Comparison of ENCODE assay signal across 25 cellular contexts in the genomic region with DNA sequence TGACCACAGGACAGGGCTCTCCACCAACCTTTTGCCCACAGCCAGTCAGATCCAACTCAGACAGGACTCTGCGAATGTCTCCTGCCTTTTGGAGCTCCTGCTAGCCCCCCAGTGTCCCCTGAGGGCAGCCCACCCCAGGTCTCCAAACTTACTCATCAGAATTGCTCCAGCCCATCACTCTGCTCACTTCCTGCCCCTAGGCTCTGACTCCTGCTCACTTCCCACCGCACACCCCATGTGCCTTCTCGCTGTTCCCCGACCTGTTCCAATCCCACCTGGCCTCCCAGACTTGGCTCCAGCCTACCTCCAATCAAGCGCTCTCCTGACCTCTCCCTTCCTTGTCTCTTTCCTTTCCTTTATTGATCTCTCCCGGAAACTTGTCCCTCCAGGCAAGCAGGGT. TPM values are rescaled to one million over a fixed set of nuclear protein-coding genes. Genes with fewer than 3 reads are reported as not detected.
A peak's percentile ranks its signal among the peaks of the same experiment; 100 is the strongest.
DNase-seq lines count a peak whose midpoint lies in the region; ATAC-seq and TF ChIP-seq lines count a peak whose summit lies in the region.
"Had no signal": no experiment of that assay in that cellular context is flagged by ENCODE, and none has a peak within 500 bp of the region (broad histone marks: within the 10 kb centered on the region; RNA-seq: fewer than 3 reads in every experiment).

No MANE protein-coding gene starts in this region.

- H3K56ac ChIP-seq in mesendoderm (ENCODE audit: low read length): peak overlapping the region; percentile 75

- WGBS in mesendoderm (ENCODE audit: extremely low coverage, insufficient coverage, low lambda C conversion rate): no CpG with 5 or more reads among the region's 6 CpGs
- WGBS in smooth muscle cell (ENCODE audit: low lambda C conversion rate): 61% methylated on average over 6 of the region's 6 CpGs

- H2AK5ac ChIP-seq in mesendoderm (ENCODE audit: low read length): peak overlapping the region; percentile 28

- H3K4me2 ChIP-seq in mesendoderm (ENCODE audit: low read length) (peak overlapping the region; percentile 4), smooth muscle cell (peak overlapping the region; percentile 78)
- H3K4me2 ChIP-seq: KMS-11 had no signal

- H3K18ac ChIP-seq in mesendoderm (ENCODE audit: low read length): peak overlapping the region; percentile 77

- no peaks in the 10 kb centered on the region for H3K27me3 Mint-ChIP-seq in brain
- peaks cover 18 to 31% of the 10 kb centered on the region in 2 donors for H3K27me3 Mint-ChIP-seq in stimulated activated naive B cell treated with anti-CD40 and anti-IgM and Interleukin-4, amounts not matched to agents 10 μg/mL and 1 μg/mL and 100 μg/mL, for 72 hours
- H3K27me3 Mint-ChIP-seq in activated CD4-positive, alpha-beta T cell treated with anti-CD3 and anti-CD28 coated beads for 36 hours: peaks cover 2% of the 10 kb centered on the region

- DNase-seq in cardiac muscle cell (ENCODE audit: low read depth in 1 of 2, low spot score in 1 of 2) (no peak), left ventricle myocardium inferior (no peak), mesendoderm (peak; percentile 55), smooth muscle cell (lab: John Stamatoyannopoulos, UW; ENCODE audit: unreplicated experiment) (no peak), ascending aorta (ENCODE audit: low spot score in 2 of 2) (no peak)
- DNase-seq in stimulated activated naive B cell treated with anti-CD40 and anti-IgM and Interleukin-4, amounts not matched to agents 10 μg/mL and 1 μg/mL and 100 μg/mL, for 72 hours: no peak
- no peak for DNase-seq in activated CD4-positive, alpha-beta T cell treated with anti-CD3 and anti-CD28 coated beads for 36 hours
- DNase-seq: activated CD4-positive, alpha-beta T cell treated with anti-CD3 and anti-CD28 coated beads, Interleukin-2, amount 10 ng/mL, durations not matched to agents 24 days and 14 days; activated T-cell treated with anti-CD3 and anti-CD28 coated beads, Interleukin-2, amount 50 U/mL, for 4 hours; brain microvascular endothelial cell; CD4-positive, CD25-positive, alpha-beta regulatory T cell; GM23248; heart left ventricle; immature natural killer cell; naive B cell; NCI-H1436 treated with DMSO at 0.1 percent for 48 hours; NCI-H446; spleen; trophoblast cell had no signal

- H3K79me2 ChIP-seq in mesendoderm (ENCODE audit: control insufficient read depth, insufficient read depth, low read length) (no peaks in the 10 kb centered on the region), smooth muscle cell (ENCODE audit: low read depth) (no peaks in the 10 kb centered on the region)

- POLR2A ChIA-PET in activated CD4-positive, alpha-beta T cell treated with anti-CD3 and anti-CD28 coated beads for 36 hours (lab: Charles Lee): no interaction called here

- CTCF ChIA-PET in activated CD4-positive, alpha-beta T cell treated with anti-CD3 and anti-CD28 coated beads for 36 hours (lab: Charles Lee): no interaction called here

- peak overlapping the region; percentile 83 for H3K27ac ChIP-seq in cardiac muscle cell
- H3K27ac ChIP-seq in left ventricle myocardium inferior (replicated peaks): no peak overlapping the region
- H3K27ac ChIP-seq in mesendoderm (ENCODE audit: low read depth, low read length): peak overlapping the region; percentile 80
- H3K27ac ChIP-seq in smooth muscle cell (ENCODE audit: low read depth): no peak overlapping the region
- no peak overlapping the region for H3K27ac ChIP-seq in ascending aorta
- H3K27ac ChIP-seq: brain microvascular endothelial cell, epithelial cell of prostate, GM23248, heart left ventricle, KMS-11, pancreas, spleen had no signal

- peaks cover 90% of the 10 kb centered on the region for H3K4me1 Mint-ChIP-seq in brain
- no peaks in the 10 kb centered on the region for H3K4me1 Mint-ChIP-seq in stimulated activated naive B cell treated with anti-CD40 and anti-IgM and Interleukin-4, amounts not matched to agents 10 μg/mL and 1 μg/mL and 100 μg/mL, for 72 hours
- H3K4me1 Mint-ChIP-seq in activated CD4-positive, alpha-beta T cell treated with anti-CD3 and anti-CD28 coated beads for 36 hours: no peaks in the 10 kb centered on the region
- H3K4me1 Mint-ChIP-seq: CD4-positive, CD25-positive, alpha-beta regulatory T cell; immature natural killer cell; naive B cell had no signal

- H3F3A ChIP-seq in smooth muscle cell (ENCODE audit: low read depth): peaks cover 1% of the 10 kb centered on the region

- no peak for TF ChIP-seq CTCF in cardiac muscle cell (IDR thresholded peaks at IDR 0.05; ENCODE audit: low read depth, low read length)
- no peak for TF ChIP-seq CTCF in left ventricle myocardium inferior (IDR thresholded peaks at IDR 0.05; ENCODE audit: borderline replicate concordance)
- TF ChIP-seq CTCF in brain (conservative IDR thresholded peaks at IDR 0.05): no peak
- no peak for TF ChIP-seq CTCF in smooth muscle cell (IDR thresholded peaks at IDR 0.05; ENCODE audit: borderline replicate concordance, insufficient read depth, poor library complexity, severe bottlenecking)
- TF ChIP-seq CTCF in ascending aorta (IDR thresholded peaks at IDR 0.05): no peak

- no peak overlapping the region for H2AFZ ChIP-seq in smooth muscle cell (ENCODE audit: low read depth)
- H2AFZ ChIP-seq: GM23248 had no signal

- peak overlapping the region; percentile 35 for H3K9ac ChIP-seq in mesendoderm (ENCODE audit: low read length)
- no peak overlapping the region for H3K9ac ChIP-seq in smooth muscle cell (ENCODE audit: low read depth)
- H3K9ac ChIP-seq: GM23248, KMS-11 had no signal

- H3K79me1 ChIP-seq in mesendoderm (ENCODE audit: low read length): no peaks in the 10 kb centered on the region

- H3K4ac ChIP-seq in mesendoderm (ENCODE audit: low read depth, low read length): peak overlapping the region; percentile 39

- H3K27me3 ChIP-seq in cardiac muscle cell (no peaks in the 10 kb centered on the region), left ventricle myocardium inferior (ENCODE audit: low read depth) (no peaks in the 10 kb centered on the region), mesendoderm (ENCODE audit: insufficient read depth, low read length, poor library complexity) (no peaks in the 10 kb centered on the region), smooth muscle cell (ENCODE audit: low read depth) (no peaks in the 10 kb centered on the region), ascending aorta (no peaks in the 10 kb centered on the region)
- H3K27me3 ChIP-seq: brain microvascular endothelial cell, heart left ventricle, pancreas had no signal

- no peak overlapping the region for H4K8ac ChIP-seq in mesendoderm (ENCODE audit: low read depth, low read length)

- H2BK120ac ChIP-seq in mesendoderm (ENCODE audit: low read depth, low read length): no peak overlapping the region

- intact Hi-C loops in left ventricle myocardium inferior (cut with micrococcal nuclease) (no loop called here), ascending aorta (cut with DNase I) (loop anchor here (5.0 kb wide), 1 partner anchor 71 kb away; no protein-coding TSS in a partner anchor)
- intact Hi-C loops in activated CD4-positive, alpha-beta T cell treated with anti-CD3 and anti-CD28 coated beads for 36 hours (cut with DNase I, micrococcal nuclease): no loop called here

- H3K36me3 Mint-ChIP-seq in brain: no peaks in the 10 kb centered on the region
- H3K36me3 Mint-ChIP-seq in stimulated activated naive B cell treated with anti-CD40 and anti-IgM and Interleukin-4, amounts not matched to agents 10 μg/mL and 1 μg/mL and 100 μg/mL, for 72 hours: no peaks in the 10 kb centered on the region
- no peaks in the 10 kb centered on the region for H3K36me3 Mint-ChIP-seq in activated CD4-positive, alpha-beta T cell treated with anti-CD3 and anti-CD28 coated beads for 36 hours (ENCODE audit: low read depth)
- H3K36me3 Mint-ChIP-seq: CD4-positive, CD25-positive, alpha-beta regulatory T cell; immature natural killer cell; naive B cell had no signal

- no peak overlapping the region for H3K4me3 ChIP-seq in cardiac muscle cell
- H3K4me3 ChIP-seq in left ventricle myocardium inferior: no peak overlapping the region
- H3K4me3 ChIP-seq in mesendoderm (ENCODE audit: low read length): no peak overlapping the region
- H3K4me3 ChIP-seq in smooth muscle cell: no peak overlapping the region
- H3K4me3 ChIP-seq in ascending aorta: no peak overlapping the region
- H3K4me3 ChIP-seq: GM23248, heart left ventricle, pancreas, spleen had no signal

- peak overlapping the region; percentile 54 for H3K23ac ChIP-seq in mesendoderm (ENCODE audit: low read length)

- peak overlapping the region; percentile 86 to 96 (median 92) for H3K27ac Mint-ChIP-seq in brain
- H3K27ac Mint-ChIP-seq in stimulated activated naive B cell treated with anti-CD40 and anti-IgM and Interleukin-4, amounts not matched to agents 10 μg/mL and 1 μg/mL and 100 μg/mL, for 72 hours: no peak overlapping the region
- no peak overlapping the region for H3K27ac Mint-ChIP-seq in activated CD4-positive, alpha-beta T cell treated with anti-CD3 and anti-CD28 coated beads for 36 hours
- H3K27ac Mint-ChIP-seq: activated CD4-positive, alpha-beta T cell treated with anti-CD3 and anti-CD28 coated beads, Interleukin-2, amount 10 ng/mL, durations not matched to agents 24 days and 14 days; CD4-positive, CD25-positive, alpha-beta regulatory T cell; immature natural killer cell; naive B cell had no signal

- no peaks in the 10 kb centered on the region for H3K9me3 ChIP-seq in cardiac muscle cell (ENCODE audit: low read depth)
- no peaks in the 10 kb centered on the region for H3K9me3 ChIP-seq in left ventricle myocardium inferior (replicated peaks)
- no peaks in the 10 kb centered on the region for H3K9me3 ChIP-seq in smooth muscle cell (replicated peaks; ENCODE audit: low read depth)
- no peaks in the 10 kb centered on the region for H3K9me3 ChIP-seq in ascending aorta
- H3K9me3 ChIP-seq: heart left ventricle, pancreas, spleen had no signal

- H3K4me1 ChIP-seq in cardiac muscle cell (ENCODE audit: low read depth): peaks cover 33% of the 10 kb centered on the region
- peaks cover 22% of the 10 kb centered on the region for H3K4me1 ChIP-seq in left ventricle myocardium inferior
- H3K4me1 ChIP-seq in mesendoderm (ENCODE audit: control insufficient read depth, low read depth, low read length): peaks cover 27% of the 10 kb centered on the region
- H3K4me1 ChIP-seq in smooth muscle cell (ENCODE audit: low read depth): peaks cover 36% of the 10 kb centered on the region
- H3K4me1 ChIP-seq in ascending aorta: peaks cover 21 to 33% of the 10 kb centered on the region in 2 donors
- H3K4me1 ChIP-seq: pancreas had no signal

- H3K4me3 Mint-ChIP-seq in brain: peak overlapping the region in 2 of 5 experiments; percentile 5 to 77
- H3K4me3 Mint-ChIP-seq in stimulated activated naive B cell treated with anti-CD40 and anti-IgM and Interleukin-4, amounts not matched to agents 10 μg/mL and 1 μg/mL and 100 μg/mL, for 72 hours: no peak overlapping the region
- H3K4me3 Mint-ChIP-seq in activated CD4-positive, alpha-beta T cell treated with anti-CD3 and anti-CD28 coated beads for 36 hours: no peak overlapping the region
- H3K4me3 Mint-ChIP-seq: activated CD4-positive, alpha-beta T cell treated with anti-CD3 and anti-CD28 coated beads, Interleukin-2, amount 10 ng/mL, durations not matched to agents 24 days and 14 days; activated T-cell treated with anti-CD3 and anti-CD28 coated beads, Interleukin-2, amount 50 U/mL, for 4 hours; CD4-positive, CD25-positive, alpha-beta regulatory T cell; immature natural killer cell; naive B cell had no signal

- no peak overlapping the region for H2BK15ac ChIP-seq in mesendoderm (replicated peaks; ENCODE audit: low read depth)

- ATAC-seq in stimulated activated naive B cell treated with anti-CD40 and anti-IgM and Interleukin-4, amounts not matched to agents 10 μg/mL and 1 μg/mL and 100 μg/mL, for 72 hours (replicated peaks): no peak
- no peak for ATAC-seq in activated CD4-positive, alpha-beta T cell treated with anti-CD3 and anti-CD28 coated beads for 36 hours
- ATAC-seq: activated T-cell treated with anti-CD3 and anti-CD28 coated beads, Interleukin-2, amount 50 U/mL, for 4 hours; heart left ventricle had no signal

- H4K5ac ChIP-seq in mesendoderm (ENCODE audit: low read length): no peak overlapping the region

- no peaks in the 10 kb centered on the region for H3K36me3 ChIP-seq in cardiac muscle cell
- no peaks in the 10 kb centered on the region for H3K36me3 ChIP-seq in left ventricle myocardium inferior
- no peaks in the 10 kb centered on the region for H3K36me3 ChIP-seq in mesendoderm (ENCODE audit: control insufficient read depth, insufficient read depth, low read length)
- no peaks in the 10 kb centered on the region for H3K36me3 ChIP-seq in smooth muscle cell (ENCODE audit: low read depth)
- H3K36me3 ChIP-seq in ascending aorta: no peaks in the 10 kb centered on the region
- H3K36me3 ChIP-seq: brain microvascular endothelial cell, heart left ventricle, pancreas, spleen had no signal

- H2BK5ac ChIP-seq in mesendoderm (ENCODE audit: low read length): peak overlapping the region; percentile 54

- H4K20me1 ChIP-seq in smooth muscle cell (ENCODE audit: low read depth): no peaks in the 10 kb centered on the region

- H3K9me3 Mint-ChIP-seq in brain: peaks cover 0 to 9% (median 0%) of the 10 kb centered on the region in 5 experiments
- no peaks in the 10 kb centered on the region for H3K9me3 Mint-ChIP-seq in stimulated activated naive B cell treated with anti-CD40 and anti-IgM and Interleukin-4, amounts not matched to agents 10 μg/mL and 1 μg/mL and 100 μg/mL, for 72 hours
- H3K9me3 Mint-ChIP-seq in activated CD4-positive, alpha-beta T cell treated with anti-CD3 and anti-CD28 coated beads for 36 hours (ENCODE audit: low read depth): no peaks in the 10 kb centered on the region
- H3K9me3 Mint-ChIP-seq: activated CD4-positive, alpha-beta T cell treated with anti-CD3 and anti-CD28 coated beads, Interleukin-2, amount 10 ng/mL, durations not matched to agents 24 days and 14 days; activated T-cell treated with anti-CD3 and anti-CD28 coated beads, Interleukin-2, amount 50 U/mL, for 4 hours; immature natural killer cell had no signal

RNA-seq across cellular contexts. Expression of a gene that starts 5.9 kb away (rescaled TPM):
- total RNA-seq in cardiac muscle cell (32.5 and 49.6 TPM in 2 replicates), left ventricle myocardium inferior (not detected), smooth muscle cell (111 and 124 TPM in 2 replicates), ascending aorta (not detected)
- polyA plus RNA-seq in cardiac muscle cell (38.6 and 55.5 TPM in 2 replicates), brain (ENCODE audit: insufficient read depth, low read depth, low replicate concordance) (1.1 TPM), smooth muscle cell (237 and 253 TPM in 2 replicates)
- 4.4 TPM for polyA plus RNA-seq in mesendoderm (2013, experiment 1 of 2)
- 4.5 TPM for polyA plus RNA-seq in mesendoderm (2013, experiment 2 of 2)
- total RNA-seq in activated CD4-positive, alpha-beta T cell treated with anti-CD3 and anti-CD28 coated beads for 36 hours: not detected
- total RNA-seq: activated CD4-positive, alpha-beta T cell treated with anti-CD3 and anti-CD28 coated beads, Interleukin-2, amount 10 ng/mL, durations not matched to agents 24 days and 14 days; activated T-cell treated with anti-CD3 and anti-CD28 coated beads, Interleukin-2, amount 50 U/mL, for 4 hours; CD4-positive, CD25-positive, alpha-beta regulatory T cell; GM23248; mesenteric fat pad; subcutaneous adipose tissue had no signal
- polyA plus RNA-seq: CD4-positive, CD25-positive, alpha-beta regulatory T cell; GM23248; immature natural killer cell had no signal

RNA-seq across cellular contexts. Expression of a gene that starts 27.6 kb away (rescaled TPM):
- total RNA-seq in cardiac muscle cell (2.3 and 9.5 TPM in 2 replicates), left ventricle myocardium inferior (0.11 TPM), smooth muscle cell (2.1 and 3.8 TPM in 2 replicates), ascending aorta (not detected)
- polyA plus RNA-seq in cardiac muscle cell (3.1 and 6.2 TPM in 2 replicates), brain (ENCODE audit: insufficient read depth, low read depth, low replicate concordance) (0.46 TPM), smooth muscle cell (5.8 and 10.0 TPM in 2 replicates)
- 1.7 TPM for polyA plus RNA-seq in mesendoderm (2013, experiment 1 of 2)
- 1.6 TPM for polyA plus RNA-seq in mesendoderm (2013, experiment 2 of 2)
- total RNA-seq in activated CD4-positive, alpha-beta T cell treated with anti-CD3 and anti-CD28 coated beads for 36 hours: not detected
- total RNA-seq: activated CD4-positive, alpha-beta T cell treated with anti-CD3 and anti-CD28 coated beads, Interleukin-2, amount 10 ng/mL, durations not matched to agents 24 days and 14 days; activated T-cell treated with anti-CD3 and anti-CD28 coated beads, Interleukin-2, amount 50 U/mL, for 4 hours; CD4-positive, CD25-positive, alpha-beta regulatory T cell; GM23248; heart left ventricle; mesenteric fat pad; pancreas; spleen; subcutaneous adipose tissue had no signal
- polyA plus RNA-seq: CD4-positive, CD25-positive, alpha-beta regulatory T cell; GM23248; immature natural killer cell; pancreas had no signal

RNA-seq across cellular contexts. Expression of a gene that starts 35.0 kb away (rescaled TPM):
- 1.6 and 4.1 TPM in 2 replicates for total RNA-seq in cardiac muscle cell
- 0.25 and 0.44 TPM in 2 replicates for polyA plus RNA-seq in cardiac muscle cell
- 12.7 TPM for total RNA-seq in left ventricle myocardium inferior
- 13.7 TPM for polyA plus RNA-seq in brain (ENCODE audit: insufficient read depth, low read depth, low replicate concordance)
- polyA plus RNA-seq in mesendoderm (2013, experiment 1 of 2): 1.2 TPM
- 0.84 TPM for polyA plus RNA-seq in mesendoderm (2013, experiment 2 of 2)
- 67.3 and 119 TPM in 2 replicates for total RNA-seq in smooth muscle cell
- polyA plus RNA-seq in smooth muscle cell: 93.3 and 130 TPM in 2 replicates
- total RNA-seq in activated CD4-positive, alpha-beta T cell treated with anti-CD3 and anti-CD28 coated beads for 36 hours: not detected
- 211 TPM for total RNA-seq in ascending aorta
- total RNA-seq: activated CD4-positive, alpha-beta T cell treated with anti-CD3 and anti-CD28 coated beads, Interleukin-2, amount 10 ng/mL, durations not matched to agents 24 days and 14 days; CD4-positive, CD25-positive, alpha-beta regulatory T cell had no signal
- polyA plus RNA-seq: CD4-positive, CD25-positive, alpha-beta regulatory T cell; immature natural killer cell had no signal

Comparison
In these comparisons a context has a peak if more than half of its experiments do, and no peak if none do; other contexts are left out.
1. H3K27ac ChIP-seq: peak in cardiac muscle cell (single experiment) and mesendoderm (single experiment); none in left ventricle myocardium inferior (single experiment), smooth muscle cell (single experiment) and ascending aorta (0 of 2).
2. RNA of a gene that starts 5.9 kb away (total RNA-seq): 111 to 124 TPM in smooth muscle cell and 32.5 to 49.6 TPM in cardiac muscle cell; not detected in left ventricle myocardium inferior (single experiment), not detected in activated CD4-positive, alpha-beta T cell treated with anti-CD3 and anti-CD28 coated beads for 36 hours and not detected in ascending aorta (single experiment); every median in the first group is over 10 times any median in the second.
3. H3K27ac Mint-ChIP-seq: peak in brain (5 of 5); none in stimulated activated naive B cell treated with anti-CD40 and anti-IgM and Interleukin-4, amounts not matched to agents 10 μg/mL and 1 μg/mL and 100 μg/mL, for 72 hours (single experiment) and activated CD4-positive, alpha-beta T cell treated with anti-CD3 and anti-CD28 coated beads for 36 hours (single experiment).